9 cellular contexts compared by ENCODE assay signal in genomic region chr6:27544612-27545260, GRCh38.
DNase-seq lines count a peak whose midpoint lies in the region; ATAC-seq and TF ChIP-seq lines count a peak whose summit lies in the region.
"Had no signal": no experiment of that assay in that cellular context is flagged by ENCODE, and none has a peak within 500 bp of the region (broad histone marks: within the 10 kb centered on the region; RNA-seq: fewer than 3 reads in every experiment).

No MANE protein-coding gene starts in this region.

- H3K36me3 ChIP-seq in DOHH2 (ENCODE audit: control insufficient read depth, low read length): no peaks in the 10 kb centered on the region

- H3K4me2 ChIP-seq in DOHH2 (ENCODE audit: low read length): 0 out of 2 replicates have a peak overlapping the region, but pooled peaks have one; percentile 30

- peak overlapping the region; percentile 45; the same call in 1 of the 2 replicates for H3K4me3 ChIP-seq in DOHH2 (ENCODE audit: low read length)
- peak overlapping the region; percentile 28 for H3K4me3 ChIP-seq in coronary artery

- peaks cover 47% of the 10 kb centered on the region for H3K27me3 ChIP-seq in DOHH2 (ENCODE audit: control insufficient read depth, low read length)

- no peaks in the 10 kb centered on the region for H4K20me1 ChIP-seq in DOHH2 (ENCODE audit: control insufficient read depth, insufficient read depth, low read depth, low read length)

- H3K27ac ChIP-seq in DOHH2 (ENCODE audit: low read depth, low read length) (no peak overlapping the region), coronary artery (no peak overlapping the region)

- ATAC-seq in left lobe of liver: no peak

- H3K4me1 ChIP-seq in DOHH2 (ENCODE audit: control insufficient read depth, low read length): peaks cover 15% of the 10 kb centered on the region

- DNase-seq in coronary artery (ENCODE audit: low spot score) (no peak), NCI-H187 treated with DMSO at 0.1 percent for 48 hours (lab: John Stamatoyannopoulos, UW) (no peak), NCI-H2171 (lab: John Stamatoyannopoulos, UW) (no peak), germinal center (ENCODE audit: low spot score) (no peak), left lobe of liver (ENCODE audit: low spot score) (no peak)
- DNase-seq: NCI-H2029 had no signal

- H3K9me3 ChIP-seq in DOHH2 (ENCODE audit: control insufficient read depth, insufficient read depth, low read length): no peaks in the 10 kb centered on the region

- peak overlapping the region; percentile 63 to 89 (median 80) for H3K27ac Mint-ChIP-seq in IgD-negative memory B cell
- no peak overlapping the region for H3K27ac Mint-ChIP-seq in nephron

- peaks cover 69% of the 10 kb centered on the region for H3K27me3 Mint-ChIP-seq in IgD-negative memory B cell
- H3K27me3 Mint-ChIP-seq in nephron (ENCODE audit: low read depth): peaks cover 100% of the 10 kb centered on the region

- H3K9me3 Mint-ChIP-seq in IgD-negative memory B cell (peaks cover 9 to 31% (median 31%) of the 10 kb centered on the region in 3 donors), nephron (peaks cover 26% of the 10 kb centered on the region)

- peaks cover 10% of the 10 kb centered on the region for H3K36me3 Mint-ChIP-seq in IgD-negative memory B cell
- no peaks in the 10 kb centered on the region for H3K36me3 Mint-ChIP-seq in nephron (ENCODE audit: low read depth)

- no peaks in the 10 kb centered on the region for H3F3A ChIP-seq in DOHH2 (ENCODE audit: control insufficient read depth, insufficient read depth)

- TF ChIP-seq CTCF in DOHH2 (IDR thresholded peaks at IDR 0.05; ENCODE audit: low read depth, low read length, poor library complexity, severe bottlenecking): no peak
- no peak for TF ChIP-seq CTCF in coronary artery (IDR thresholded peaks at IDR 0.05)
- no peak for TF ChIP-seq CTCF in nephron (IDR thresholded peaks at IDR 0.05; ENCODE audit: unreplicated experiment in 3 of 3)

- H3K4me3 Mint-ChIP-seq in IgD-negative memory B cell: peak overlapping the region in 3 of 4 donors; percentile 40 to 80 (median 75)
- peak overlapping the region; percentile 78 to 83 (median 79) for H3K4me3 Mint-ChIP-seq in nephron

- H3K4me1 Mint-ChIP-seq in IgD-negative memory B cell (peaks cover 10 to 16% (median 13%) of the 10 kb centered on the region in 3 donors), nephron (peaks cover 30% of the 10 kb centered on the region)

- no peaks in the 10 kb centered on the region for H3K9me2 ChIP-seq in DOHH2 (replicated peaks; ENCODE audit: control insufficient read depth, low read length)

- no peaks in the 10 kb centered on the region for H3K79me2 ChIP-seq in DOHH2 (ENCODE audit: control insufficient read depth, low read length)

Comparison
In these comparisons a context has a peak if more than half of its experiments do, and no peak if none do; other contexts are left out.
1. H3K27ac Mint-ChIP-seq: peak in IgD-negative memory B cell (3 of 3); none in nephron (0 of 3).